In the genomic region with DNA sequence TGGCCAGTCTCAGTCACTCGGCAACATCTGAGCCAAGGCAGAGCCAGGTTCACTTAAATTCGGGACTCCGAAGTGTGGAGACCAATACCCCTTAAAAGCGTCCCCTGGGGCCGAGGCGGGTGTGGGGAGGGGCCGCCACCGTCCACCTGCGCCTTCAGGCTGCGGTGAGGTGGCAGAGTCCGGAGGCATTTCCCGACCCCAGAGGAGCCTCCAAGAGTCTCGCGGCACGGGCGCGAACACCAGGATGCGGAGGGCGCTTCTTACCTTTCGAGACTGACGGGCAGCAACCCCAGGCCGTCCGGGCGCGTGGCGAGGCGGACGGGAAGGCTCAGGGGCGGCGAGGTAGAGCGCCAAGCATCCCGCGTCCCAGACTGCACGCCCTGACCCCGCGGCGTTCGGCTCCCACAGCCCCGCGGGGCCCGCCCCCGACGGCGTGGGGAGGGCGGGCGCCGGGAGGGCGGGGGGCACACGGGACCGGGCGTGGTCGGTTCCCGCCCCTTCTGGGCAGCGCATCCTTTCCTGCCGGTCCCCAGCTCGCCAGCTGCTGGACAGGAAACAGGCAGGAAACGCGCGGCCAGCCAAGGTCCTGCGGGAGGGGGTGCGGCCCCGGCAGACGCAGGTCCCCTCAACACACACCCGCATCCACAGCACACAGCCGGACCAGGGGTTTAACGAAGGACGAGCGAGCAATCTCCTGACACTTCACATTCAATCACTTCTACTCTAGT, we compare ENCODE assay signal across 8 cellular contexts. TPM values are rescaled to one million over a fixed set of nuclear protein-coding genes. Genes with fewer than 3 reads are reported as not detected.
DNase-seq lines count a peak whose midpoint lies in the region; ATAC-seq, FAIRE-seq and TF ChIP-seq lines count a peak whose summit lies in the region.

A gene with protein sequence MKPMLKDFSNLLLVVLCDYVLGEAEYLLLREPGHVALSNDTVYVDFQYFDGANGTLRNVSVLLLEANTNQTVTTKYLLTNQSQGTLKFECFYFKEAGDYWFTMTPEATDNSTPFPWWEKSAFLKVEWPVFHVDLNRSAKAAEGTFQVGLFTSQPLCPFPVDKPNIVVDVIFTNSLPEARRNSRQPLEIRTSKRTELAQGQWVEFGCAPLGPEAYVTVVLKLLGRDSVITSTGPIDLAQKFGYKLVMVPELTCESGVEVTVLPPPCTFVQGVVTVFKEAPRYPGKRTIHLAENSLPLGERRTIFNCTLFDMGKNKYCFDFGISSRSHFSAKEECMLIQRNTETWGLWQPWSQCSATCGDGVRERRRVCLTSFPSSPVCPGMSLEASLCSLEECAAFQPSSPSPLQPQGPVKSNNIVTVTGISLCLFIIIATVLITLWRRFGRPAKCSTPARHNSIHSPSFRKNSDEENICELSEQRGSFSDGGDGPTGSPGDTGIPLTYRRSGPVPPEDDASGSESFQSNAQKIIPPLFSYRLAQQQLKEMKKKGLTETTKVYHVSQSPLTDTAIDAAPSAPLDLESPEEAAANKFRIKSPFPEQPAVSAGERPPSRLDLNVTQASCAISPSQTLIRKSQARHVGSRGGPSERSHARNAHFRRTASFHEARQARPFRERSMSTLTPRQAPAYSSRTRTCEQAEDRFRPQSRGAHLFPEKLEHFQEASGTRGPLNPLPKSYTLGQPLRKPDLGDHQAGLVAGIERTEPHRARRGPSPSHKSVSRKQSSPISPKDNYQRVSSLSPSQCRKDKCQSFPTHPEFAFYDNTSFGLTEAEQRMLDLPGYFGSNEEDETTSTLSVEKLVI (minus strand): TSS at position 406 of the 728 bp plus-strand sequence. CDS start 3,572 bp downstream, outside the sequence.

- H3K4me2 ChIP-seq in skeletal muscle satellite cell (ENCODE audit: low read length) = peak within 1 kb of the TSS; percentile 99

- H3K27me3 ChIP-seq in breast epithelium = no peaks in the 10 kb centered on the region
- H3K27me3 ChIP-seq in skeletal muscle satellite cell (ENCODE audit: control insufficient read depth, insufficient read depth, low read length) = no peaks in the 10 kb centered on the region

- FAIRE-seq in RCC 7860 (lab: Jason Lieb, UNC) = no peak

- no peaks in the 10 kb centered on the region for H3K4me1 ChIP-seq in breast epithelium
- H3K4me1 ChIP-seq in skeletal muscle satellite cell (ENCODE audit: control insufficient read depth, insufficient read depth, low read length) = peaks cover 18% of the 10 kb centered on the region

- intact Hi-C loops in breast epithelium (cut with DNase I; ENCODE audit: low total_unique reads) = no loop called here

- H3K4me3 ChIP-seq in breast epithelium (peak within 1 kb of the TSS; percentile 65 to 72 (median 66)), skeletal muscle satellite cell (ENCODE audit: low read length) (peak within 1 kb of the TSS; percentile 88)

- DNase-seq in COR-L47 (lab: John Stamatoyannopoulos, UW) (peak; percentile 40), RCC 7860 (ENCODE audit: low spot score) (peak; percentile 33), breast epithelium (ENCODE audit: low spot score in 2 of 2) (peak in 1 of 2 donors; percentile 39), iPS-NIHi11 (ENCODE audit: low spot score) (peak; percentile 73), C1 segment of cervical spinal cord (lab: John Stamatoyannopoulos, UW) (no peak)

- H3K36me3 ChIP-seq in breast epithelium = no peaks in the 10 kb centered on the region
- H3K36me3 ChIP-seq in skeletal muscle satellite cell (ENCODE audit: insufficient read depth, low read length) = peaks cover 3% of the 10 kb centered on the region

- peak within 1 kb of the TSS; percentile 83 for H3K9ac ChIP-seq in skeletal muscle satellite cell (ENCODE audit: low read depth, low read length)

- ATAC-seq in GM19452 (IDR thresholded peaks at IDR 0.05; ENCODE audit: unreplicated experiment) (peak; percentile 64), HG03457 (IDR thresholded peaks at IDR 0.05; ENCODE audit: unreplicated experiment) (no peak)

- no peak for TF ChIP-seq CTCF in breast epithelium (IDR thresholded peaks at IDR 0.05)

- TF ChIP-seq POLR2A in breast epithelium (IDR thresholded peaks at IDR 0.05) = no peak

- H3K27ac ChIP-seq in breast epithelium = peak within 1 kb of the TSS; percentile 62 to 72

- H3K9me3 ChIP-seq in breast epithelium = no peaks in the 10 kb centered on the region
- no peaks in the 10 kb centered on the region for H3K9me3 ChIP-seq in skeletal muscle satellite cell (replicated peaks; ENCODE audit: low read length)

RNA-seq across cellular contexts. Expression of the gene that starts here (rescaled TPM):
- 1 to 10 TPM; 5.8 to 9.8 (median 9.1) TPM for total RNA-seq in breast epithelium
- total RNA-seq in skeletal muscle satellite cell (2012; rRNA removed) = 14.2 and 16.5 TPM in 2 replicates

Comparison
In these comparisons a context has a peak if more than half of its experiments do, and no peak if none do; other contexts are left out.
1. DNase-seq: peak in COR-L47 (single experiment), RCC 7860 (single experiment) and iPS-NIHi11 (single experiment); none in C1 segment of cervical spinal cord (0 of 14).